1 cellular context compared by ENCODE assay signal in the genomic region with DNA sequence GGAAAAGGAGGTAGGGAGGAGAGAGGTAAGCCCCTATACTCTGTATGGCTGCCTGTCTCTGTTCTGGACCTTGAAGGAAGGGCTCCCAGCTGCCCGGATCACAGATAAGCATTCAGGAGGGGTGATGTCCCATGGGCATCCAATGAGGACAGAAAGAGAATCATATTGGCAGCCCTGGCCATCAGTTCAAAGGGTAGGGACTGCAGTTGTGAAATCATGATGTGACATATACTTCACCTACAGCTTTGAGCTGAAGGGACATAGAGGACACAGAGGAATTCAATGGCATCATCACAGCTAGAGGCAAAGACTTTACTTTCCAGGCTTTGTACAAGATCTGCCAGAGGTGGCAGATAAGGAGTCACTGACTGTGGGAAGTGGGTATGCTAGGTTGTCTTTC.
TF ChIP-seq lines count a peak whose summit lies in the region.

No MANE protein-coding gene starts in this region.

TF ChIP-seq in K562, 482 proteins besides CTCF, POLR2A, EP300 and RAD21:
- TF ChIP-seq E2F5 (CRISPR knock-in tag; IDR thresholded peaks at IDR 0.05) (no peak), KDM4B (IDR thresholded peaks at IDR 0.05; ENCODE audit: borderline replicate concordance in 2 of 2, low read depth in 1 of 2) (no peak), ZC3H8 (IDR thresholded peaks at IDR 0.05) (no peak), THRAP3 (IDR thresholded peaks at IDR 0.05; ENCODE audit: borderline replicate concordance) (no peak), ZNF124 (CRISPR knock-in tag; IDR thresholded peaks at IDR 0.05) (no peak), TARDBP (IDR thresholded peaks at IDR 0.05) (no peak), ESRRA (IDR thresholded peaks at IDR 0.05; ENCODE audit: borderline replicate concordance, low read depth) (no peak), POU5F1 (IDR thresholded peaks at IDR 0.05; ENCODE audit: borderline replicate concordance, low read depth, low read length, partially characterized antibody) (no peak)
- TF ChIP-seq, protein P1, sequence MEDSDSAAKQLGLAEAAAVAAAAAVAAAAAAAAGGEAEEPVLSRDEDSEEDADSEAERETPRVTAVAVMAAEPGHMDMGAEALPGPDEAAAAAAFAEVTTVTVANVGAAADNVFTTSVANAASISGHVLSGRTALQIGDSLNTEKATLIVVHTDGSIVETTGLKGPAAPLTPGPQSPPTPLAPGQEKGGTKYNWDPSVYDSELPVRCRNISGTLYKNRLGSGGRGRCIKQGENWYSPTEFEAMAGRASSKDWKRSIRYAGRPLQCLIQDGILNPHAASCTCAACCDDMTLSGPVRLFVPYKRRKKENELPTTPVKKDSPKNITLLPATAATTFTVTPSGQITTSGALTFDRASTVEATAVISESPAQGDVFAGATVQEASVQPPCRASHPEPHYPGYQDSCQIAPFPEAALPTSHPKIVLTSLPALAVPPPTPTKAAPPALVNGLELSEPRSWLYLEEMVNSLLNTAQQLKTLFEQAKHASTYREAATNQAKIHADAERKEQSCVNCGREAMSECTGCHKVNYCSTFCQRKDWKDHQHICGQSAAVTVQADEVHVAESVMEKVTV (CRISPR knock-in tag; IDR thresholded peaks at IDR 0.05): no peak
- TF ChIP-seq, protein P2, sequence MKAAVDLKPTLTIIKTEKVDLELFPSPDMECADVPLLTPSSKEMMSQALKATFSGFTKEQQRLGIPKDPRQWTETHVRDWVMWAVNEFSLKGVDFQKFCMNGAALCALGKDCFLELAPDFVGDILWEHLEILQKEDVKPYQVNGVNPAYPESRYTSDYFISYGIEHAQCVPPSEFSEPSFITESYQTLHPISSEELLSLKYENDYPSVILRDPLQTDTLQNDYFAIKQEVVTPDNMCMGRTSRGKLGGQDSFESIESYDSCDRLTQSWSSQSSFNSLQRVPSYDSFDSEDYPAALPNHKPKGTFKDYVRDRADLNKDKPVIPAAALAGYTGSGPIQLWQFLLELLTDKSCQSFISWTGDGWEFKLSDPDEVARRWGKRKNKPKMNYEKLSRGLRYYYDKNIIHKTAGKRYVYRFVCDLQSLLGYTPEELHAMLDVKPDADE (conservative IDR thresholded peaks at IDR 0.05; ENCODE audit: control insufficient read depth, low read depth, low read length): no peak
TF ChIP-seq in K562: peak in this region for 0.
